Comparison of ENCODE assay signal across 17 cellular contexts in genomic region chr17:5370411-5370810, GRCh38.
"Had no signal": no experiment of that assay in that cellular context is flagged by ENCODE, and none has a peak within 500 bp of the region (broad histone marks: within the 10 kb centered on the region; RNA-seq: fewer than 3 reads in every experiment).

No MANE protein-coding gene starts in this region.

- H3K27me3 ChIP-seq: foreskin keratinocyte, spleen, tibial artery had no signal

- H3K27me3 Mint-ChIP-seq: activated B cell treated with CpG ODN at 0.5 μM for 24 hours; activated T-helper 17 cell treated with anti-CD3 and anti-CD28 coated beads, Interleukin-2, amount 50 U/mL, for 72 hours had no signal

- H3K4me3 Mint-ChIP-seq: activated B cell treated with CpG ODN at 0.5 μM for 24 hours; activated naive CD4-positive, alpha-beta T cell treated with anti-CD3 and anti-CD28 coated beads for 36 hours; activated T-helper 17 cell treated with anti-CD3 and anti-CD28 coated beads, Interleukin-2, amount 50 U/mL, for 72 hours; endodermal cell; nephron had no signal

- DNase-seq: activated B cell treated with CpG ODN at 0.5 μM for 24 hours; activated CD4-positive, alpha-beta T cell treated with anti-CD3 and anti-CD28 coated beads for 48 hours; activated CD8-positive, alpha-beta memory T cell treated with anti-CD3 and anti-CD28 coated beads for 24 hours; activated CD8-positive, alpha-beta memory T cell treated with anti-CD3 and anti-CD28 coated beads, Interleukin-2, amount 50 U/mL, for 48 hours; activated naive CD4-positive, alpha-beta T cell treated with anti-CD3 and anti-CD28 coated beads for 36 hours; endodermal cell; foreskin keratinocyte; head of caudate nucleus; lower lobe of right lung; retina; SK-N-SH; spleen; stimulated activated naive CD4-positive, alpha-beta T cell treated with Interleukin-2 at 50 U/mL for 16 hours; T-helper 9 cell; tibial artery had no signal

- H3K4me3 ChIP-seq: lower lobe of right lung, spleen, tibial artery had no signal

- H3K4me1 ChIP-seq: lower lobe of right lung, spleen, tibial artery had no signal

- H3K27ac Mint-ChIP-seq: activated naive CD4-positive, alpha-beta T cell treated with anti-CD3 and anti-CD28 coated beads for 36 hours; activated T-helper 17 cell treated with anti-CD3 and anti-CD28 coated beads, Interleukin-2, amount 50 U/mL, for 72 hours; endodermal cell; nephron had no signal

- H3K9me3 ChIP-seq: lower lobe of right lung, SK-N-SH, spleen, tibial artery had no signal

- H3K4me1 Mint-ChIP-seq: endodermal cell had no signal

- ATAC-seq: activated T-helper 17 cell treated with anti-CD3 and anti-CD28 coated beads, Interleukin-2, amount 50 U/mL, for 72 hours; foreskin keratinocyte; lower lobe of right lung had no signal

- H3K9me3 Mint-ChIP-seq: activated B cell treated with CpG ODN at 0.5 μM for 24 hours; activated naive CD4-positive, alpha-beta T cell treated with anti-CD3 and anti-CD28 coated beads for 36 hours; activated T-helper 17 cell treated with anti-CD3 and anti-CD28 coated beads, Interleukin-2, amount 50 U/mL, for 72 hours; endodermal cell; nephron had no signal
